22 cellular contexts compared by ENCODE assay signal in the genomic region with DNA sequence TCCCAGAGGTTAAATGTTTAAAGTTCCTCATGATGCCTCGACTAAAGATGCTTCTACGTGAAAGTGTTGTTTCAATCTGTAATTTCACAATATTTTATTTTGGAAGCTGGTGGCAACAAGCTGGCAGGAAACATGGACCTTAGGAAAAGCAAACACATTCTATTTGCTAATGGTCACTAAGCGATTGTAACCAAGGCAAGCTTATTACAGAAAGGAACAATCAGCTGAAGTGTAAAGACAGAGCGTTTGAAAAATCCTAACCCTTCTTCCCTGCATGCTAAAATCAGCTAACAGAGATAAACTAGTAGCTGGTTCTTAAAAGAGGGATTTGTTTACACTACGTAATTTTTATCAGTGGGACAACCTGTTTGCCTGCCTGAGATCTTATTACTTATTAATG. TPM values are rescaled to one million over a fixed set of nuclear protein-coding genes. Genes with fewer than 3 reads are reported as not detected.
DNase-seq lines count a peak whose midpoint lies in the region; ATAC-seq and TF ChIP-seq lines count a peak whose summit lies in the region.
"Had no signal": no experiment of that assay in that cellular context is flagged by ENCODE, and none has a peak within 500 bp of the region (broad histone marks: within the 10 kb centered on the region; RNA-seq: fewer than 3 reads in every experiment).

No MANE protein-coding gene starts in this region.

- no peaks in the 10 kb centered on the region for H3K36me3 Mint-ChIP-seq in activated naive CD4-positive, alpha-beta T cell treated with anti-CD3 and anti-CD28 coated beads for 36 hours (ENCODE audit: low read depth)
- H3K36me3 Mint-ChIP-seq: memory B cell; naive thymus-derived CD8-positive, alpha-beta T cell had no signal

- H3K4me3 Mint-ChIP-seq in activated naive CD4-positive, alpha-beta T cell treated with anti-CD3 and anti-CD28 coated beads for 36 hours: no peak overlapping the region
- H3K4me3 Mint-ChIP-seq: activated naive CD8-positive, alpha-beta T cell treated with anti-CD3 and anti-CD28 coated beads, Interleukin-2, amount 50 U/mL, for 24 hours; activated T-helper 1 cell treated with anti-CD3 and anti-CD28 coated beads, Interleukin-12 subunit alpha, Interleukin-12 subunit beta, Interleukin-2, Interleukin-4 antibody, amounts not matched to agents 30 ng/mL and 10 ng/mL and 1 ng/mL, durations not matched to agents 14 hours and 24 hours and 36 hours; memory B cell; naive thymus-derived CD8-positive, alpha-beta T cell had no signal

- no peak overlapping the region for H3K27ac Mint-ChIP-seq in activated naive CD4-positive, alpha-beta T cell treated with anti-CD3 and anti-CD28 coated beads for 36 hours
- H3K27ac Mint-ChIP-seq: activated naive CD8-positive, alpha-beta T cell treated with anti-CD3 and anti-CD28 coated beads, Interleukin-2, amount 50 U/mL, for 24 hours; activated T-helper 1 cell treated with anti-CD3 and anti-CD28 coated beads, Interleukin-12 subunit alpha, Interleukin-12 subunit beta, Interleukin-2, Interleukin-4 antibody, amounts not matched to agents 30 ng/mL and 10 ng/mL and 1 ng/mL, durations not matched to agents 14 hours and 24 hours and 36 hours; memory B cell; naive thymus-derived CD8-positive, alpha-beta T cell had no signal

- peaks cover 44% of the 10 kb centered on the region for H3K27me3 Mint-ChIP-seq in activated naive CD4-positive, alpha-beta T cell treated with anti-CD3 and anti-CD28 coated beads for 36 hours (ENCODE audit: low read depth)

- TF ChIP-seq CTCF in VCaP (conservative IDR thresholded peaks at IDR 0.05) (no peak), mucosa of descending colon (IDR thresholded peaks at IDR 0.05) (no peak)

- no peaks in the 10 kb centered on the region for H3K9me3 Mint-ChIP-seq in activated naive CD4-positive, alpha-beta T cell treated with anti-CD3 and anti-CD28 coated beads for 36 hours
- H3K9me3 Mint-ChIP-seq: activated naive CD8-positive, alpha-beta T cell treated with anti-CD3 and anti-CD28 coated beads, Interleukin-2, amount 50 U/mL, for 24 hours; activated T-helper 1 cell treated with anti-CD3 and anti-CD28 coated beads, Interleukin-12 subunit alpha, Interleukin-12 subunit beta, Interleukin-2, Interleukin-4 antibody, amounts not matched to agents 30 ng/mL and 10 ng/mL and 1 ng/mL, durations not matched to agents 14 hours and 24 hours and 36 hours; memory B cell had no signal

- no peaks in the 10 kb centered on the region for H3K4me1 Mint-ChIP-seq in activated naive CD4-positive, alpha-beta T cell treated with anti-CD3 and anti-CD28 coated beads for 36 hours (ENCODE audit: low read depth)
- H3K4me1 Mint-ChIP-seq: memory B cell had no signal

- peak; percentile 64 for DNase-seq in HuH-7 (ENCODE audit: low spot score)
- DNase-seq in NCI-H2029 treated with DMSO at 0.1 percent for 48 hours (lab: John Stamatoyannopoulos, UW): peak; percentile 23
- no peak for DNase-seq in mucosa of descending colon
- no peak for DNase-seq in sciatic nerve (ENCODE audit: low spot score)
- DNase-seq in activated naive CD4-positive, alpha-beta T cell treated with anti-CD3 and anti-CD28 coated beads for 36 hours: no peak
- DNase-seq: activated CD4-positive, CD25-positive, alpha-beta regulatory T cell; activated CD8-positive, alpha-beta memory T cell treated with anti-CD3 and anti-CD28 coated beads for 24 hours; activated naive CD8-positive, alpha-beta T cell treated with anti-CD3 and anti-CD28 coated beads, Interleukin-2, amount 50 U/mL, for 24 hours; KBM-7; MV-4-11; naive thymus-derived CD8-positive, alpha-beta T cell; NCI-H446 treated with DMSO at 0.1 percent for 48 hours; stimulated activated CD4-positive, alpha-beta T cell treated with anti-CD3 and anti-CD28 coated beads, Interleukin-4, amount 100 ng/mL, for 4 hours had no signal

- CTCF ChIA-PET in activated naive CD4-positive, alpha-beta T cell treated with anti-CD3 and anti-CD28 coated beads for 36 hours (lab: Charles Lee): interaction anchor here (0.9 kb wide), 1 partner anchor 24 kb away, joined by 3 read pairs; no protein-coding TSS in a partner anchor

- H3K27ac ChIP-seq in VCaP: peak overlapping the region; percentile 93
- H3K27ac ChIP-seq: gastroesophageal sphincter, prostate gland, SK-N-MC had no signal

- H3K36me3 ChIP-seq in mucosa of descending colon (ENCODE audit: low read depth): no peaks in the 10 kb centered on the region
- H3K36me3 ChIP-seq: gastroesophageal sphincter, prostate gland had no signal

- intact Hi-C loops in mucosa of descending colon (cut with DNase I, micrococcal nuclease): no loop called here
- intact Hi-C loops in sciatic nerve (cut with DNase I): no loop called here
- intact Hi-C loops in activated naive CD4-positive, alpha-beta T cell treated with anti-CD3 and anti-CD28 coated beads for 36 hours (cut with micrococcal nuclease): no loop called here

- ATAC-seq in mucosa of descending colon (peak; percentile 57), GM21381 (IDR thresholded peaks at IDR 0.05; ENCODE audit: unreplicated experiment) (no peak), sciatic nerve (no peak), HG03175 (IDR thresholded peaks at IDR 0.05; ENCODE audit: unreplicated experiment) (no peak)
- ATAC-seq: activated naive CD8-positive, alpha-beta T cell treated with anti-CD3 and anti-CD28 coated beads, Interleukin-2, amount 50 U/mL, for 24 hours; gastroesophageal sphincter; naive thymus-derived CD8-positive, alpha-beta T cell had no signal

- no peaks in the 10 kb centered on the region for H3K9me3 ChIP-seq in mucosa of descending colon
- H3K9me3 ChIP-seq: gastroesophageal sphincter, prostate gland had no signal

- H3K4me3 ChIP-seq in mucosa of descending colon: no peak overlapping the region
- H3K4me3 ChIP-seq: gastroesophageal sphincter, prostate gland, SK-N-MC, smooth muscle cell had no signal

- no peaks in the 10 kb centered on the region for H3K4me1 ChIP-seq in mucosa of descending colon (ENCODE audit: low read depth)
- H3K4me1 ChIP-seq: prostate gland had no signal

RNA-seq across cellular contexts. Expression of a gene that starts 50.0 kb away (rescaled TPM):
- 10 to 100 TPM in 2 of 3 donors, 1 to 10 TPM in 1; 3.2 to 12.2 (median 11.6) TPM for total RNA-seq in mucosa of descending colon
- total RNA-seq in sciatic nerve: 3.3 TPM
- not detected for total RNA-seq in activated naive CD4-positive, alpha-beta T cell treated with anti-CD3 and anti-CD28 coated beads for 36 hours
- total RNA-seq: activated T-helper 1 cell treated with anti-CD3 and anti-CD28 coated beads, Interleukin-12 subunit alpha, Interleukin-12 subunit beta, Interleukin-2, Interleukin-4 antibody, amounts not matched to agents 30 ng/mL and 10 ng/mL and 1 ng/mL, durations not matched to agents 14 hours and 24 hours and 36 hours; naive thymus-derived CD8-positive, alpha-beta T cell had no signal

Comparison
In these comparisons a context has a peak if more than half of its experiments do, and no peak if none do; other contexts are left out.
1. DNase-seq: peak in HuH-7 (single experiment) and NCI-H2029 treated with DMSO at 0.1 percent for 48 hours (single experiment); none in mucosa of descending colon (0 of 3), sciatic nerve (single experiment) and activated naive CD4-positive, alpha-beta T cell treated with anti-CD3 and anti-CD28 coated beads for 36 hours (single experiment).